Comparison of ENCODE assay signal across 1 cellular context in the genomic region with DNA sequence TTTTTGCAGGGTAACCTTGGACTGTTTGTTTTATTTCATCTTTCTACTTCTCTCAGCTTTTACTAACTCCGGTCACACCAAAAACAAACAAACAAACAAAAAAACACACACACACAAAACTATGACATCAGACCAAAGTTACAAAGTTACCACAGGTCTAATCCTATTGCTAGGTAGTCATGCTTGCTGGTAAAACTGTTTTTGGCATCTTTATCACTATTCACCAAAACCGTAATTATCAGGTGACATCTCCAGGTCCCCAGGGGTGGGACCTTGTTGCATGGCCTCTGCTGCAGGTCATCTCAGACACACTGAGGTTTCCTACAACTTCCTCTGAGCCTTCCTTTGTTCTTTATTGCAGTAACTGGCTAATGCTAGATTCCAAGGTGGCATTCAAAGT.
TF ChIP-seq lines count a peak whose summit lies in the region.

No MANE protein-coding gene starts in this region.

TF ChIP-seq in HepG2, 621 proteins besides CTCF, POLR2A, EP300 and RAD21 (continued from another document):
- TF ChIP-seq, protein P1, sequence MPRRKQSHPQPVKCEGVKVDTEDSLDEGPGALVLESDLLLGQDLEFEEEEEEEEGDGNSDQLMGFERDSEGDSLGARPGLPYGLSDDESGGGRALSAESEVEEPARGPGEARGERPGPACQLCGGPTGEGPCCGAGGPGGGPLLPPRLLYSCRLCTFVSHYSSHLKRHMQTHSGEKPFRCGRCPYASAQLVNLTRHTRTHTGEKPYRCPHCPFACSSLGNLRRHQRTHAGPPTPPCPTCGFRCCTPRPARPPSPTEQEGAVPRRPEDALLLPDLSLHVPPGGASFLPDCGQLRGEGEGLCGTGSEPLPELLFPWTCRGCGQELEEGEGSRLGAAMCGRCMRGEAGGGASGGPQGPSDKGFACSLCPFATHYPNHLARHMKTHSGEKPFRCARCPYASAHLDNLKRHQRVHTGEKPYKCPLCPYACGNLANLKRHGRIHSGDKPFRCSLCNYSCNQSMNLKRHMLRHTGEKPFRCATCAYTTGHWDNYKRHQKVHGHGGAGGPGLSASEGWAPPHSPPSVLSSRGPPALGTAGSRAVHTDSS (CRISPR knock-in tag; conservative IDR thresholded peaks at IDR 0.05) = no peak
TF ChIP-seq in HepG2: peak in this region for 13.
